17 cellular contexts compared by ENCODE assay signal in genomic region chr19:1136918-1137317, GRCh38. TPM values are rescaled to one million over a fixed set of nuclear protein-coding genes. Genes with fewer than 3 reads are reported as not detected.
DNase-seq lines count a peak whose midpoint lies in the region; ATAC-seq and TF ChIP-seq lines count a peak whose summit lies in the region.
"Had no signal": no experiment of that assay in that cellular context is flagged by ENCODE, and none has a peak within 500 bp of the region (broad histone marks: within the 10 kb centered on the region; RNA-seq: fewer than 3 reads in every experiment).

No MANE protein-coding gene starts in this region.

- H3K36me3 Mint-ChIP-seq in activated naive CD8-positive, alpha-beta T cell treated with anti-CD3 and anti-CD28 coated beads, Interleukin-2, amount 10 ng/mL, durations not matched to agents 7 days and 5 days: peaks cover 15% of the 10 kb centered on the region
- H3K36me3 Mint-ChIP-seq in activated naive CD8-positive, alpha-beta T cell treated with anti-CD3 and anti-CD28 coated beads, Interleukin-2, amount 50 U/mL, for 24 hours (ENCODE audit: low read depth): peaks cover 10% of the 10 kb centered on the region
- peaks cover 4% of the 10 kb centered on the region for H3K36me3 Mint-ChIP-seq in neural progenitor cell

- H3K4me2 ChIP-seq in neural progenitor cell: no peak overlapping the region

- no peak for TF ChIP-seq EP300 in upper lobe of left lung (IDR thresholded peaks at IDR 0.05)

- no peak for TF ChIP-seq CTCF in breast epithelium (IDR thresholded peaks at IDR 0.05)
- no peak for TF ChIP-seq CTCF in neural progenitor cell (IDR thresholded peaks at IDR 0.05)
- no peak for TF ChIP-seq CTCF in upper lobe of left lung (IDR thresholded peaks at IDR 0.05)

- H3K4me1 Mint-ChIP-seq in activated naive CD8-positive, alpha-beta T cell treated with anti-CD3 and anti-CD28 coated beads, Interleukin-2, amount 10 ng/mL, durations not matched to agents 7 days and 5 days: peaks cover 5% of the 10 kb centered on the region
- H3K4me1 Mint-ChIP-seq in activated naive CD8-positive, alpha-beta T cell treated with anti-CD3 and anti-CD28 coated beads, Interleukin-2, amount 50 U/mL, for 24 hours: peaks cover 24% of the 10 kb centered on the region
- peaks cover 4% of the 10 kb centered on the region for H3K4me1 Mint-ChIP-seq in neural progenitor cell

- no peaks in the 10 kb centered on the region for H3K79me2 ChIP-seq in neural progenitor cell (ENCODE audit: low read depth)

- H2AFZ ChIP-seq in neural progenitor cell (replicated peaks): no peak overlapping the region

- no peak for ATAC-seq in activated naive CD8-positive, alpha-beta T cell treated with anti-CD3 and anti-CD28 coated beads, Interleukin-2, amount 10 ng/mL, durations not matched to agents 7 days and 5 days (ENCODE audit: low read depth)
- no peak for ATAC-seq in activated naive CD8-positive, alpha-beta T cell treated with anti-CD3 and anti-CD28 coated beads, Interleukin-2, amount 50 U/mL, for 24 hours
- no peak for ATAC-seq in upper lobe of left lung (ENCODE audit: low FRiP score in 2 of 2)
- no peak for ATAC-seq in HG03045 (IDR thresholded peaks at IDR 0.05; ENCODE audit: unreplicated experiment)

- peaks cover 1% of the 10 kb centered on the region for H3K9me3 Mint-ChIP-seq in activated naive CD8-positive, alpha-beta T cell treated with anti-CD3 and anti-CD28 coated beads, Interleukin-2, amount 10 ng/mL, durations not matched to agents 7 days and 5 days
- H3K9me3 Mint-ChIP-seq in activated naive CD8-positive, alpha-beta T cell treated with anti-CD3 and anti-CD28 coated beads, Interleukin-2, amount 50 U/mL, for 24 hours: peaks cover 2% of the 10 kb centered on the region
- H3K9me3 Mint-ChIP-seq in neural progenitor cell: peaks cover 2% of the 10 kb centered on the region
- H3K9me3 Mint-ChIP-seq: IgD-negative memory B cell had no signal

- H3K4me3 ChIP-seq in breast epithelium: peak overlapping the region in 1 of 3 donors; percentile 53
- no peak overlapping the region for H3K4me3 ChIP-seq in neural progenitor cell
- no peak overlapping the region for H3K4me3 ChIP-seq in upper lobe of left lung

- intact Hi-C loops in breast epithelium (cut with DNase I; ENCODE audit: low total_unique reads): loop anchor here (10.0 kb wide), 1 partner anchor 48 kb away; no protein-coding TSS in a partner anchor

- H3K27ac Mint-ChIP-seq in activated naive CD8-positive, alpha-beta T cell treated with anti-CD3 and anti-CD28 coated beads, Interleukin-2, amount 10 ng/mL, durations not matched to agents 7 days and 5 days: peak overlapping the region; percentile 75
- H3K27ac Mint-ChIP-seq in activated naive CD8-positive, alpha-beta T cell treated with anti-CD3 and anti-CD28 coated beads, Interleukin-2, amount 50 U/mL, for 24 hours: no peak overlapping the region
- no peak overlapping the region for H3K27ac Mint-ChIP-seq in neural progenitor cell
- H3K27ac Mint-ChIP-seq: IgD-negative memory B cell had no signal

- POLR2A ChIA-PET in activated naive CD8-positive, alpha-beta T cell treated with anti-CD3 and anti-CD28 coated beads, Interleukin-2, amount 10 ng/mL, durations not matched to agents 7 days and 5 days (lab: Charles Lee): no interaction called here

- H3K27me3 ChIP-seq in breast epithelium (no peaks in the 10 kb centered on the region), neural progenitor cell (no peaks in the 10 kb centered on the region), upper lobe of left lung (no peaks in the 10 kb centered on the region)

- H3K4me3 Mint-ChIP-seq in activated naive CD8-positive, alpha-beta T cell treated with anti-CD3 and anti-CD28 coated beads, Interleukin-2, amount 10 ng/mL, durations not matched to agents 7 days and 5 days: no peak overlapping the region
- H3K4me3 Mint-ChIP-seq in activated naive CD8-positive, alpha-beta T cell treated with anti-CD3 and anti-CD28 coated beads, Interleukin-2, amount 50 U/mL, for 24 hours: no peak overlapping the region
- no peak overlapping the region for H3K4me3 Mint-ChIP-seq in neural progenitor cell

- H3K4me1 ChIP-seq in breast epithelium: peaks cover 29% of the 10 kb centered on the region in 2 donors
- H3K4me1 ChIP-seq in neural progenitor cell: peaks cover 11% of the 10 kb centered on the region
- peaks cover 42 to 49% (median 47%) of the 10 kb centered on the region in 4 donors for H3K4me1 ChIP-seq in upper lobe of left lung

- H3K36me3 ChIP-seq in breast epithelium (no peaks in the 10 kb centered on the region), neural progenitor cell (no peaks in the 10 kb centered on the region), upper lobe of left lung (peaks cover 0 to 49% (median 15%) of the 10 kb centered on the region in 4 donors)

- H3K27me3 Mint-ChIP-seq in activated naive CD8-positive, alpha-beta T cell treated with anti-CD3 and anti-CD28 coated beads, Interleukin-2, amount 10 ng/mL, durations not matched to agents 7 days and 5 days: no peaks in the 10 kb centered on the region
- H3K27me3 Mint-ChIP-seq in activated naive CD8-positive, alpha-beta T cell treated with anti-CD3 and anti-CD28 coated beads, Interleukin-2, amount 50 U/mL, for 24 hours: no peaks in the 10 kb centered on the region
- peaks cover 6% of the 10 kb centered on the region for H3K27me3 Mint-ChIP-seq in neural progenitor cell (ENCODE audit: insufficient read depth, low read depth)
- H3K27me3 Mint-ChIP-seq: CD4-positive, alpha-beta memory T cell; IgD-negative memory B cell; naive B cell had no signal

- no peak overlapping the region for H3K9ac ChIP-seq in neural progenitor cell

- peaks cover 15% of the 10 kb centered on the region for H3F3A ChIP-seq in neural progenitor cell (ENCODE audit: low read depth)

- H3K9me3 ChIP-seq in breast epithelium: no peaks in the 10 kb centered on the region
- H3K9me3 ChIP-seq in neural progenitor cell (ENCODE audit: low read depth): no peaks in the 10 kb centered on the region
- H3K9me3 ChIP-seq in upper lobe of left lung: no peaks in the 10 kb centered on the region

- WGBS in upper lobe of left lung, 2 donors: 88 to 91% methylated on average over 7 to 8 of the region's 15 CpGs

- H3K27ac ChIP-seq in breast epithelium: peak overlapping the region; percentile 79 to 99
- peak overlapping the region; percentile 38 for H3K27ac ChIP-seq in neural progenitor cell
- H3K27ac ChIP-seq in upper lobe of left lung: peak overlapping the region; percentile 77 to 99 (median 97)

- DNase-seq in activated naive CD8-positive, alpha-beta T cell treated with anti-CD3 and anti-CD28 coated beads, Interleukin-2, amount 10 ng/mL, durations not matched to agents 7 days and 5 days: no peak
- DNase-seq in activated naive CD8-positive, alpha-beta T cell treated with anti-CD3 and anti-CD28 coated beads, Interleukin-2, amount 50 U/mL, for 24 hours: no peak
- no peak for DNase-seq in breast epithelium (ENCODE audit: low spot score in 2 of 2)
- DNase-seq in neural progenitor cell (ENCODE audit: low spot score): no peak
- peak in 1 of 2 donors; percentile 52 for DNase-seq in upper lobe of left lung
- DNase-seq in iPS-NIHi7 (ENCODE audit: extremely low spot score): no peak
- no peak for DNase-seq in NCI-H1105 treated with DMSO at 0.1 percent for 48 hours (lab: John Stamatoyannopoulos, UW)
- DNase-seq: activated naive CD4-positive, alpha-beta T cell; CD4-positive, alpha-beta memory T cell; HCEC 1CT; MM.1S; naive B cell; NCI-H187 treated with DMSO at 0.1 percent for 48 hours; posterior cingulate gyrus; stimulated activated CD4-positive, alpha-beta T cell treated with anti-CD3 and anti-CD28 coated beads, Interleukin-4, amount 100 ng/mL, for 1 hour had no signal

- peaks cover 7% of the 10 kb centered on the region for H4K20me1 ChIP-seq in neural progenitor cell (ENCODE audit: low read depth)

- TF ChIP-seq POLR2A in breast epithelium (IDR thresholded peaks at IDR 0.05) (no peak), upper lobe of left lung (IDR thresholded peaks at IDR 0.05) (no peak)

RNA-seq across cellular contexts. Expression of gene GPX4, which starts 33.1 kb away (rescaled TPM):
- 100 to 1,000 TPM; 194 to 206 TPM for total RNA-seq in activated naive CD8-positive, alpha-beta T cell treated with anti-CD3 and anti-CD28 coated beads, Interleukin-2, amount 10 ng/mL, durations not matched to agents 7 days and 5 days
- 1,000 to 10,000 TPM in 1 of 3 donors, 100 to 1,000 TPM in 2; 357 to 1,796 (median 492) TPM for total RNA-seq in breast epithelium
- 289 and 439 TPM in 2 replicates for total RNA-seq in neural progenitor cell (ENCODE audit: low replicate concordance)
- total RNA-seq in upper lobe of left lung: 100 to 1,000 TPM; 370 to 717 (median 484) TPM

RNA-seq across cellular contexts. Expression of gene SBNO2, which starts 37.1 kb away (rescaled TPM):
- 10 to 100 TPM; 77.7 to 90.6 TPM for total RNA-seq in activated naive CD8-positive, alpha-beta T cell treated with anti-CD3 and anti-CD28 coated beads, Interleukin-2, amount 10 ng/mL, durations not matched to agents 7 days and 5 days
- 10 to 100 TPM; 15.4 to 63.3 (median 43.9) TPM for total RNA-seq in breast epithelium
- total RNA-seq in neural progenitor cell (ENCODE audit: low replicate concordance): 3.3 and 16.2 TPM in 2 replicates
- total RNA-seq in upper lobe of left lung: 100 to 1,000 TPM in 4 of 6 donors, 10 to 100 TPM in 2; 44.8 to 159 (median 106) TPM

RNA-seq across cellular contexts. Expression of gene POLR2E, which starts 41.7 kb away (rescaled TPM):
- total RNA-seq in activated naive CD8-positive, alpha-beta T cell treated with anti-CD3 and anti-CD28 coated beads, Interleukin-2, amount 10 ng/mL, durations not matched to agents 7 days and 5 days: 100 to 1,000 TPM; 142 to 163 TPM
- total RNA-seq in breast epithelium: 100 to 1,000 TPM in 1 of 3 donors, 10 to 100 TPM in 2; 65.9 to 175 (median 89.1) TPM
- total RNA-seq in neural progenitor cell (ENCODE audit: low replicate concordance): 98.8 and 197 TPM in 2 replicates
- 100 to 1,000 TPM in 4 of 6 donors, 10 to 100 TPM in 2; 50.0 to 176 (median 103) TPM for total RNA-seq in upper lobe of left lung

Comparison
In these comparisons a context has a peak if more than half of its experiments do, and no peak if none do; other contexts are left out.
1. H3K27ac ChIP-seq: peak in every context shown above with its lines; median percentile 97 in upper lobe of left lung; 89 in breast epithelium; 38 in neural progenitor cell.